ENCODE assay signal across 1 cellular context in the genomic region with DNA sequence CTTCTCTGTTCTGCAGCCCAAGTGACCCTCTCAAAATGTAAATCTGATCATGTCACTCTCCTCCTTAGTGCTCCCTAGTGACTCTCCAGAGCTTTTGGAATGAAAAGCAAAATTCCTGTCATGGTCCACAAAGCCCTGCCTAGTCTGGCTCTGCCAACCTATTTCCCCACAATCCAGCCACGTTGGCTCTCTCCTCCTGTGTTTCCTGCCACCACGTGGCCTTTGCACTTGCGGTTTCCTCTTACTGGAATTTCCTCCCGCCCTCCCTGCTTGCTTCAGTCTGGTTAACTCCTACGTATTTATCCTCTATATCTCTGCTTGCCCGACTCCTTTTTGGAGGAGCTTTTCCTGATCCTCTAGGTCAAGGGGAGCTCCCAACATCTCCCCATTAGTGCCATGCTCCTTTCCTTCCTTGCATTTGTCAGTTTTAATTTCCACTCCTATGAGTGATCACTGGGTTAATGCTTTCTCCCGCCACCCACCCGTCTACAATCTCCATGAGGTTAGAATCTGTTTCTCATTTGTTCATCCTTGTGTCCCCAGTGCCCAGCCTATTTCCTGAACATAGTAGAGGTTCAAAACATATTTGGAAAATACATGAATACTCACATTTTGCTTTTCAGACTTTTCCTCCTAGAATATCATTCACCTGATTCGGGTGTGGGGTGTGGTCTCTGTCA.
TF ChIP-seq lines count a peak whose summit lies in the region.

No MANE protein-coding gene starts in this region.

TF ChIP-seq in K562, 482 proteins besides CTCF, POLR2A, EP300 and RAD21 (continued from another document and continues in another):
- TF ChIP-seq, protein P1, sequence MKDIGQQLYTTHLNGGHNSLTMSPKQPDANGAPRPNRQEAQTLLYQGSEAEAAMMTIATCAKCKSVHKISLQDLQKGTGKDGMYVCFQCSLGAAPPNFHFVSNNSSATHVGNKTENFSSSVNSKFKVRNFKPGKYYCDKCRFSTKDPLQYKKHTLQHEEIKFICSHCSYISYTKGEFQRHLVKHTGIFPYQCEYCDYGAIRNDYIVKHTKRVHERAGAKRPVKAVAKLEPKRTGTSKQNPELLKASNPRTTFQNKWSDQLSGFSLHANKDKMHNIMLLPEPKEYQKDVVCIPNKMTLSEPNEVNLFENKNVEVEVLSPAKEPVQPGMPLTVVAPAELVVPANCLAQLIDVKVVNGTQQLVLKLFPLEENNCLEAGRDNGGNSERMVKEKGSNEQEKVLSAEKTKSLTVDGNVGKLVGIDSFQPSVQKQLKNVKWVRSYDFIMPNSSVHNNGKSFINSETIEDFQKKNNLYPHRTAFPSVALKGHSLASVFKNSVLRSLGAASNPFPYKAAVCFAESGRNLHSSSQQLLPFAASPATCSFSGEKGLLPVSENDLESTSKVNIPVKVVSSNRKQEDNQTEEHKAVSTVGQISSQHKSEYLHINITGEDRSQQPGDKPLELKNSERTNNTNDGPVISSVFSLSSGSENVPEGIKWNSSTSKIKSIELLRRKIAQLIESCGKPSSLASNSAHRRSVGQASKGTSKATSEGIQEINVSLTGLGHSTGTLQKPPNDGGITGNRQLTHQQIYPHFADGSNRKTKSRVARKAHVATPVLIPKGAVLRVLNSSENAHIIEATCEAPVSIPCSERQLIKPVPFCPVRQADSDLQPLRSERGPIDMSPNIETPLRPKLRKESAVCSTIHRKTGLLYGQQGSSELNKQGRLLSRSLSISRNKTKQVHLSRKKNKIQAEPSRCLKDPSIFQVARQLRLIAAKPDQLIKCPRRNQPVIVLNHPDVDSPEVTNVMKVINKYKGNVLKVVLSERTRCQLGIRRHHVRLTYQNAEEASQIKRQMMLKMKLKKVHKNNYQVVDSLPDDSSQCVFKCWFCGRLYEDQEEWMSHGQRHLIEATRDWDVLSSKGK (CRISPR knock-in tag; IDR thresholded peaks at IDR 0.05), result no peak
- TF ChIP-seq ZFPM2 (CRISPR knock-in tag; IDR thresholded peaks at IDR 0.05) (no peak), HEY1 (CRISPR knock-in tag; IDR thresholded peaks at IDR 0.05; ENCODE audit: borderline replicate concordance) (no peak), SMAD3 (CRISPR knock-in tag; conservative IDR thresholded peaks at IDR 0.05) (no peak), CHD4 (IDR thresholded peaks at IDR 0.05; ENCODE audit: insufficient read depth, insufficient replicate concordance, low read depth, low read length, poor library complexity, severe bottlenecking) (no peak), ZNF408 (CRISPR knock-in tag; IDR thresholded peaks at IDR 0.05; ENCODE audit: low read depth) (no peak), PHB (CRISPR knock-in tag; IDR thresholded peaks at IDR 0.05) (no peak), MBD1 (CRISPR knock-in tag; IDR thresholded peaks at IDR 0.05) (no peak), ZNF644 (tag; IDR thresholded peaks at IDR 0.05; ENCODE audit: low read depth) (no peak), ZNF785 (CRISPR knock-in tag; IDR thresholded peaks at IDR 0.05) (no peak), ZNF324 (CRISPR knock-in tag; IDR thresholded peaks at IDR 0.05) (no peak), CBX1 (IDR thresholded peaks at IDR 0.05; ENCODE audit: low read depth) (no peak), NELFE (IDR thresholded peaks at IDR 0.05; ENCODE audit: insufficient read depth, insufficient read length) (no peak), SP1 (CRISPR knock-in tag; IDR thresholded peaks at IDR 0.05) (no peak), SMARCA4 (IDR thresholded peaks at IDR 0.05) (peak; percentile 64; the same call in 1 of the 2 replicates), SETDB1 (IDR thresholded peaks at IDR 0.05; ENCODE audit: low read length) (no peak), PRMT5 (CRISPR knock-in tag; IDR thresholded peaks at IDR 0.05) (no peak), HMGN3 (IDR thresholded peaks at IDR 0.05; ENCODE audit: borderline replicate concordance, extremely low read depth, insufficient read length, low read depth, low read length) (no peak), TOE1 (IDR thresholded peaks at IDR 0.05; ENCODE audit: borderline replicate concordance) (no peak), TOE1 (CRISPR knock-in tag; IDR thresholded peaks at IDR 0.05; ENCODE audit: borderline replicate concordance, low read depth) (no peak), ASH1L (IDR thresholded peaks at IDR 0.05; ENCODE audit: borderline replicate concordance, low read depth, partially characterized antibody) (no peak), SREBF1 (IDR thresholded peaks at IDR 0.05; ENCODE audit: borderline replicate concordance, low read depth, low read length) (no peak), SAFB2 (IDR thresholded peaks at IDR 0.05; ENCODE audit: borderline replicate concordance, low read depth, low read length, severe bottlenecking) (no peak), XRCC5 (IDR thresholded peaks at IDR 0.05; ENCODE audit: low read depth, low read length) (no peak), NCOA2 (IDR thresholded peaks at IDR 0.05; ENCODE audit: partially characterized antibody in 2 of 2) (no peak), ZNF140 (CRISPR knock-in tag; IDR thresholded peaks at IDR 0.05) (no peak), TEAD1 (CRISPR knock-in tag; IDR thresholded peaks at IDR 0.05) (0 out of 4 replicates have a peak, but pooled peaks of 1 of the 2 experiments have one; percentile 50), NR1H2 (CRISPR knock-in tag; IDR thresholded peaks at IDR 0.05) (no peak), ZNF277 (CRISPR knock-in tag; IDR thresholded peaks at IDR 0.05; ENCODE audit: borderline replicate concordance) (no peak), BRD4 (IDR thresholded peaks at IDR 0.05) (no peak), ZNF699 (CRISPR knock-in tag; IDR thresholded peaks at IDR 0.05; ENCODE audit: insufficient replicate concordance) (no peak), KAT7 (CRISPR knock-in tag; IDR thresholded peaks at IDR 0.05; ENCODE audit: borderline replicate concordance) (no peak), ZFX (CRISPR knock-in tag; IDR thresholded peaks at IDR 0.05) (no peak), NCOA4 (IDR thresholded peaks at IDR 0.05; ENCODE audit: partially characterized antibody) (no peak), SFPQ (IDR thresholded peaks at IDR 0.05; ENCODE audit: low read depth, low read length) (no peak), ARID2 (IDR thresholded peaks at IDR 0.05) (no peak), DACH1 (IDR thresholded peaks at IDR 0.05; ENCODE audit: partially characterized antibody) (no peak), MLX (CRISPR knock-in tag; conservative IDR thresholded peaks at IDR 0.05) (no peak), ZNF766 (CRISPR knock-in tag; conservative IDR thresholded peaks at IDR 0.05) (no peak), MAZ (CRISPR knock-in tag; conservative IDR thresholded peaks at IDR 0.05 in 1 of 2, IDR thresholded peaks at IDR 0.05 in 1 of 2) (peak in 1 of 2 experiments; percentile 45; a peak in 2 of 4 replicates), FOXK1 (CRISPR knock-in tag; IDR thresholded peaks at IDR 0.05; ENCODE audit: borderline replicate concordance) (no peak), SRF (CRISPR knock-in tag; IDR thresholded peaks at IDR 0.05) (no peak), KDM1A (IDR thresholded peaks at IDR 0.05) (peak; percentile 28 to 48; a peak in 2 of 4 replicates), GATA2 (CRISPR knock-in tag; IDR thresholded peaks at IDR 0.05) (no peak), ZNF668 (CRISPR knock-in tag; IDR thresholded peaks at IDR 0.05) (no peak), BCL6 (CRISPR knock-in tag; IDR thresholded peaks at IDR 0.05) (no peak), ZNF274 (IDR thresholded peaks at IDR 0.05; ENCODE audit: borderline replicate concordance, low read depth, low read length) (no peak)
- TF ChIP-seq, protein P2, sequence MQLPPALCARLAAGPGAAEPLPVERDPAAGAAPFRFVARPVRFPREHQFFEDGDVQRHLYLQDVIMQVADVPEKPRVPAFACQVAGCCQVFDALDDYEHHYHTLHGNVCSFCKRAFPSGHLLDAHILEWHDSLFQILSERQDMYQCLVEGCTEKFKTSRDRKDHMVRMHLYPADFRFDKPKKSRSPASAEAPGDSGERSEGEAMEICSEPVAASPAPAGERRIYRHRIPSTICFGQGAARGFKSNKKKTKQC (CRISPR knock-in tag; IDR thresholded peaks at IDR 0.05), result no peak
- TF ChIP-seq, protein P3, sequence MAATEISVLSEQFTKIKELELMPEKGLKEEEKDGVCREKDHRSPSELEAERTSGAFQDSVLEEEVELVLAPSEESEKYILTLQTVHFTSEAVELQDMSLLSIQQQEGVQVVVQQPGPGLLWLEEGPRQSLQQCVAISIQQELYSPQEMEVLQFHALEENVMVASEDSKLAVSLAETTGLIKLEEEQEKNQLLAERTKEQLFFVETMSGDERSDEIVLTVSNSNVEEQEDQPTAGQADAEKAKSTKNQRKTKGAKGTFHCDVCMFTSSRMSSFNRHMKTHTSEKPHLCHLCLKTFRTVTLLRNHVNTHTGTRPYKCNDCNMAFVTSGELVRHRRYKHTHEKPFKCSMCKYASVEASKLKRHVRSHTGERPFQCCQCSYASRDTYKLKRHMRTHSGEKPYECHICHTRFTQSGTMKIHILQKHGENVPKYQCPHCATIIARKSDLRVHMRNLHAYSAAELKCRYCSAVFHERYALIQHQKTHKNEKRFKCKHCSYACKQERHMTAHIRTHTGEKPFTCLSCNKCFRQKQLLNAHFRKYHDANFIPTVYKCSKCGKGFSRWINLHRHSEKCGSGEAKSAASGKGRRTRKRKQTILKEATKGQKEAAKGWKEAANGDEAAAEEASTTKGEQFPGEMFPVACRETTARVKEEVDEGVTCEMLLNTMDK (IDR thresholded peaks at IDR 0.05; ENCODE audit: borderline replicate concordance, insufficient read depth, low read depth, low read length, poor library complexity, severe bottlenecking), result no peak
- TF ChIP-seq, protein P4, sequence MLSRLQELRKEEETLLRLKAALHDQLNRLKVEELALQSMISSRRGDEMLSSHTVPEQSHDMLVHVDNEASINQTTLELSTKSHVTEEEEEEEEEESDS (CRISPR knock-in tag; IDR thresholded peaks at IDR 0.05), result no peak
- TF ChIP-seq, protein P5, sequence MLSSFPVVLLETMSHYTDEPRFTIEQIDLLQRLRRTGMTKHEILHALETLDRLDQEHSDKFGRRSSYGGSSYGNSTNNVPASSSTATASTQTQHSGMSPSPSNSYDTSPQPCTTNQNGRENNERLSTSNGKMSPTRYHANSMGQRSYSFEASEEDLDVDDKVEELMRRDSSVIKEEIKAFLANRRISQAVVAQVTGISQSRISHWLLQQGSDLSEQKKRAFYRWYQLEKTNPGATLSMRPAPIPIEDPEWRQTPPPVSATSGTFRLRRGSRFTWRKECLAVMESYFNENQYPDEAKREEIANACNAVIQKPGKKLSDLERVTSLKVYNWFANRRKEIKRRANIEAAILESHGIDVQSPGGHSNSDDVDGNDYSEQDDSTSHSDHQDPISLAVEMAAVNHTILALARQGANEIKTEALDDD (IDR thresholded peaks at IDR 0.05), result no peak
- TF ChIP-seq, protein P6, sequence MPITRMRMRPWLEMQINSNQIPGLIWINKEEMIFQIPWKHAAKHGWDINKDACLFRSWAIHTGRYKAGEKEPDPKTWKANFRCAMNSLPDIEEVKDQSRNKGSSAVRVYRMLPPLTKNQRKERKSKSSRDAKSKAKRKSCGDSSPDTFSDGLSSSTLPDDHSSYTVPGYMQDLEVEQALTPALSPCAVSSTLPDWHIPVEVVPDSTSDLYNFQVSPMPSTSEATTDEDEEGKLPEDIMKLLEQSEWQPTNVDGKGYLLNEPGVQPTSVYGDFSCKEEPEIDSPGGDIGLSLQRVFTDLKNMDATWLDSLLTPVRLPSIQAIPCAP (CRISPR knock-in tag; IDR thresholded peaks at IDR 0.05; ENCODE audit: borderline replicate concordance), result no peak
- TF ChIP-seq, protein P7, sequence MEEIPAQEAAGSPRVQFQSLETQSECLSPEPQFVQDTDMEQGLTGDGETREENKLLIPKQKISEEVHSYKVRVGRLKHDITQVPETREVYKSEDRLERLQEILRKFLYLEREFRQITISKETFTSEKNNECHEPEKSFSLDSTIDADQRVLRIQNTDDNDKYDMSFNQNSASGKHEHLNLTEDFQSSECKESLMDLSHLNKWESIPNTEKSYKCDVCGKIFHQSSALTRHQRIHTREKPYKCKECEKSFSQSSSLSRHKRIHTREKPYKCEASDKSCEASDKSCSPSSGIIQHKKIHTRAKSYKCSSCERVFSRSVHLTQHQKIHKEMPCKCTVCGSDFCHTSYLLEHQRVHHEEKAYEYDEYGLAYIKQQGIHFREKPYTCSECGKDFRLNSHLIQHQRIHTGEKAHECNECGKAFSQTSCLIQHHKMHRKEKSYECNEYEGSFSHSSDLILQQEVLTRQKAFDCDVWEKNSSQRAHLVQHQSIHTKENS (CRISPR knock-in tag; IDR thresholded peaks at IDR 0.05), result no peak
